In the genomic region with DNA sequence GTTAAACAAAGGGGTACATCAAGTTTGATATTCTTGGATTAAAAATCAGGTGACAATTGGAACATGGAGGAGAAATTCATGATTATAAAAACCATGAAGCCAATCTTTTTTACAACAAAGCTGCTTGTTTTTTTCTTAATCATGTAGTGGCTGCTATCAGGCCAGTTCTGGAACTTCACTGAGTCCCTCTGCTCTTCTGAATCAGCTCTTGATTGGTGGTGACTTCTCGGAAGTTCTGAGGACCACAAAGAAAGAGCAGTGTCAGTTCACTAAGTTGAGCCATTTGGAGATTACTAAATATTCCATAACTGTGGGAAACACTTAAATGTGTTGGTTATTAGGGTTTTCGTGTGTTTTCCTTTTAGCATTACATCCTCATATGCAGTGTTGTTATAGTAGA, we compare ENCODE assay signal across 1 cellular context.
TF ChIP-seq lines count a peak whose summit lies in the region.

No MANE protein-coding gene starts in this region.

TF ChIP-seq in IMR-90, 13 proteins besides CTCF, POLR2A, EP300 and RAD21 (continued from another document):
- no peak for TF ChIP-seq FOS (IDR thresholded peaks at IDR 0.05; ENCODE audit: low read depth, low read length)
- no peak for TF ChIP-seq MAFK (IDR thresholded peaks at IDR 0.05; ENCODE audit: low read depth, low read length)
